Comparison of ENCODE assay signal across 1 cellular context in genomic region chr6:13874191-13874549, GRCh38.
TF ChIP-seq lines count a peak whose summit lies in the region.

No MANE protein-coding gene starts in this region.

TF ChIP-seq in HepG2, 621 proteins besides CTCF, POLR2A, EP300 and RAD21 (continues in another document):
- TF ChIP-seq CEBPB (IDR thresholded peaks at IDR 0.05; ENCODE audit: borderline replicate concordance, low read depth, low read length) (peak; percentile 89), ZFP82 (CRISPR knock-in tag; IDR thresholded peaks at IDR 0.05; ENCODE audit: borderline replicate concordance) (0 out of 2 replicates have a peak, but pooled peaks have one; percentile 55), ZNF747 (CRISPR knock-in tag; IDR thresholded peaks at IDR 0.05; ENCODE audit: borderline replicate concordance) (0 out of 2 replicates have a peak, but pooled peaks have one; percentile 4), ZNF512B (CRISPR knock-in tag; IDR thresholded peaks at IDR 0.05; ENCODE audit: borderline replicate concordance) (no peak), IRX3 (CRISPR knock-in tag; IDR thresholded peaks at IDR 0.05; ENCODE audit: borderline replicate concordance, low read depth) (peak; percentile 17; the same call in 1 of the 2 replicates), ARNTL (CRISPR knock-in tag; IDR thresholded peaks at IDR 0.05) (no peak), MBD4 (IDR thresholded peaks at IDR 0.05; ENCODE audit: borderline replicate concordance, low read length) (no peak), SMYD3 (CRISPR knock-in tag; IDR thresholded peaks at IDR 0.05) (peak; percentile 36; the same call in 1 of the 2 replicates), TFDP2 (CRISPR knock-in tag; IDR thresholded peaks at IDR 0.05) (no peak), MED1 (CRISPR knock-in tag; IDR thresholded peaks at IDR 0.05) (no peak; the same call in 1 of the 2 replicates), NFIB (CRISPR knock-in tag; IDR thresholded peaks at IDR 0.05; ENCODE audit: borderline replicate concordance) (no peak), ZNF672 (CRISPR knock-in tag; IDR thresholded peaks at IDR 0.05) (0 out of 2 replicates have a peak, but pooled peaks have one; percentile 11), ZNF460 (CRISPR knock-in tag; IDR thresholded peaks at IDR 0.05; ENCODE audit: borderline replicate concordance) (no peak), POGK (CRISPR knock-in tag; conservative IDR thresholded peaks at IDR 0.05) (no peak), ZNF609 (CRISPR knock-in tag; IDR thresholded peaks at IDR 0.05; ENCODE audit: borderline replicate concordance) (no peak), BRF2 (CRISPR knock-in tag; IDR thresholded peaks at IDR 0.05) (0 out of 2 replicates have a peak, but pooled peaks have one; percentile 5), ZNF564 (CRISPR knock-in tag; IDR thresholded peaks at IDR 0.05) (no peak), CBFB (CRISPR knock-in tag; IDR thresholded peaks at IDR 0.05) (no peak), USF2 (IDR thresholded peaks at IDR 0.05; ENCODE audit: low read depth, low read length) (no peak), USF2 (CRISPR knock-in tag; IDR thresholded peaks at IDR 0.05; ENCODE audit: borderline replicate concordance) (0 out of 2 replicates have a peak, but pooled peaks have one; percentile 23), DZIP1 (CRISPR knock-in tag; IDR thresholded peaks at IDR 0.05) (no peak), ZNF354B (CRISPR knock-in tag; IDR thresholded peaks at IDR 0.05) (0 out of 2 replicates have a peak, but pooled peaks have one; percentile 7), ZNF557 (CRISPR knock-in tag; IDR thresholded peaks at IDR 0.05) (no peak), E2F1 (CRISPR knock-in tag; IDR thresholded peaks at IDR 0.05) (no peak), ZMYM2 (CRISPR knock-in tag; IDR thresholded peaks at IDR 0.05) (no peak), PTBP1 (IDR thresholded peaks at IDR 0.05; ENCODE audit: low read depth, low read length, poor library complexity, severe bottlenecking) (no peak), ARID2 (CRISPR knock-in tag; IDR thresholded peaks at IDR 0.05; ENCODE audit: borderline replicate concordance) (0 out of 2 replicates have a peak, but pooled peaks have one; percentile 32), RXRA (CRISPR knock-in tag; IDR thresholded peaks at IDR 0.05) (no peak)
- TF ChIP-seq, protein P1, sequence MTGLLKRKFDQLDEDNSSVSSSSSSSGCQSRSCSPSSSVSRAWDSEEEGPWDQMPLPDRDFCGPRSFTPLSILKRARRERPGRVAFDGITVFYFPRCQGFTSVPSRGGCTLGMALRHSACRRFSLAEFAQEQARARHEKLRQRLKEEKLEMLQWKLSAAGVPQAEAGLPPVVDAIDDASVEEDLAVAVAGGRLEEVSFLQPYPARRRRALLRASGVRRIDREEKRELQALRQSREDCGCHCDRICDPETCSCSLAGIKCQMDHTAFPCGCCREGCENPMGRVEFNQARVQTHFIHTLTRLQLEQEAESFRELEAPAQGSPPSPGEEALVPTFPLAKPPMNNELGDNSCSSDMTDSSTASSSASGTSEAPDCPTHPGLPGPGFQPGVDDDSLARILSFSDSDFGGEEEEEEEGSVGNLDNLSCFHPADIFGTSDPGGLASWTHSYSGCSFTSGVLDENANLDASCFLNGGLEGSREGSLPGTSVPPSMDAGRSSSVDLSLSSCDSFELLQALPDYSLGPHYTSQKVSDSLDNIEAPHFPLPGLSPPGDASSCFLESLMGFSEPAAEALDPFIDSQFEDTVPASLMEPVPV (CRISPR knock-in tag; IDR thresholded peaks at IDR 0.05): peak; percentile 11; the same call in 1 of the 2 replicates
- TF ChIP-seq, protein P2, sequence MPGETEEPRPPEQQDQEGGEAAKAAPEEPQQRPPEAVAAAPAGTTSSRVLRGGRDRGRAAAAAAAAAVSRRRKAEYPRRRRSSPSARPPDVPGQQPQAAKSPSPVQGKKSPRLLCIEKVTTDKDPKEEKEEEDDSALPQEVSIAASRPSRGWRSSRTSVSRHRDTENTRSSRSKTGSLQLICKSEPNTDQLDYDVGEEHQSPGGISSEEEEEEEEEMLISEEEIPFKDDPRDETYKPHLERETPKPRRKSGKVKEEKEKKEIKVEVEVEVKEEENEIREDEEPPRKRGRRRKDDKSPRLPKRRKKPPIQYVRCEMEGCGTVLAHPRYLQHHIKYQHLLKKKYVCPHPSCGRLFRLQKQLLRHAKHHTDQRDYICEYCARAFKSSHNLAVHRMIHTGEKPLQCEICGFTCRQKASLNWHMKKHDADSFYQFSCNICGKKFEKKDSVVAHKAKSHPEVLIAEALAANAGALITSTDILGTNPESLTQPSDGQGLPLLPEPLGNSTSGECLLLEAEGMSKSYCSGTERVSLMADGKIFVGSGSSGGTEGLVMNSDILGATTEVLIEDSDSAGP (CRISPR knock-in tag; IDR thresholded peaks at IDR 0.05; ENCODE audit: borderline replicate concordance): no peak
- TF ChIP-seq, protein P3, sequence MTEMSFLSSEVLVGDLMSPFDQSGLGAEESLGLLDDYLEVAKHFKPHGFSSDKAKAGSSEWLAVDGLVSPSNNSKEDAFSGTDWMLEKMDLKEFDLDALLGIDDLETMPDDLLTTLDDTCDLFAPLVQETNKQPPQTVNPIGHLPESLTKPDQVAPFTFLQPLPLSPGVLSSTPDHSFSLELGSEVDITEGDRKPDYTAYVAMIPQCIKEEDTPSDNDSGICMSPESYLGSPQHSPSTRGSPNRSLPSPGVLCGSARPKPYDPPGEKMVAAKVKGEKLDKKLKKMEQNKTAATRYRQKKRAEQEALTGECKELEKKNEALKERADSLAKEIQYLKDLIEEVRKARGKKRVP (CRISPR knock-in tag; IDR thresholded peaks at IDR 0.05): 0 out of 4 replicates have a peak, but pooled peaks of 1 of the 2 experiments have one; percentile 2
